3 cellular contexts compared by ENCODE assay signal in genomic region chr11:92808009-92808408, GRCh38.
"Had no signal": no experiment of that assay in that cellular context is flagged by ENCODE, and none has a peak within 500 bp of the region (broad histone marks: within the 10 kb centered on the region; RNA-seq: fewer than 3 reads in every experiment).

No MANE protein-coding gene starts in this region.

- H3K4me3 ChIP-seq: GM12878 had no signal

- DNase-seq: GDM1, GF-D8 had no signal
